Comparison of ENCODE assay signal across 7 cellular contexts in genomic region chr4:94758700-94759399, GRCh38. TPM values are rescaled to one million over a fixed set of nuclear protein-coding genes. Genes with fewer than 3 reads are reported as not detected.
A peak's percentile ranks its signal among the peaks of the same experiment; 100 is the strongest.
DNase-seq lines count a peak whose midpoint lies in the region; ATAC-seq, FAIRE-seq and TF ChIP-seq lines count a peak whose summit lies in the region.

No MANE protein-coding gene starts in this region.

- no peak for ATAC-seq in HG03521 (IDR thresholded peaks at IDR 0.05; ENCODE audit: unreplicated experiment)

- H3K4me1 ChIP-seq in kidney (ENCODE audit: control insufficient read depth in 1 of 2, insufficient read depth in 1 of 2, low read depth in 1 of 2, low read length in 2 of 2) (peaks cover 0 to 3% of the 10 kb centered on the region in 2 donors), subcutaneous abdominal adipose tissue (ENCODE audit: control insufficient read depth in 5 of 5, insufficient read depth in 5 of 5, low read length in 5 of 5) (peaks cover 0 to 12% (median 11%) of the 10 kb centered on the region in 5 donors)

- intact Hi-C loops in kidney (cut with DNase I), result no loop called here

- H3K27ac Mint-ChIP-seq in IgD-negative memory B cell, result peak overlapping the region in 1 of 3 donors; percentile 8

- peaks cover 3 to 39% (median 16%) of the 10 kb centered on the region in 5 donors for H3K27me3 ChIP-seq in subcutaneous abdominal adipose tissue (ENCODE audit: control insufficient read depth in 5 of 5, insufficient read depth in 4 of 5, low read length in 5 of 5)

- H3K4me1 Mint-ChIP-seq in IgD-negative memory B cell, result peaks cover 4 to 15% (median 7%) of the 10 kb centered on the region in 3 donors

- FAIRE-seq in kidney (lab: Jason Lieb, UNC), result no peak

- H3K9ac ChIP-seq in kidney (ENCODE audit: low read length in 2 of 2) (no peak overlapping the region), subcutaneous abdominal adipose tissue (ENCODE audit: low read length in 5 of 5) (no peak overlapping the region)

- H3K36me3 ChIP-seq in kidney (ENCODE audit: control insufficient read depth in 1 of 2, insufficient read depth in 2 of 2, low read length in 2 of 2), result no peaks in the 10 kb centered on the region
- H3K36me3 ChIP-seq in subcutaneous abdominal adipose tissue (ENCODE audit: control insufficient read depth in 5 of 5, insufficient read depth in 5 of 5, low read length in 5 of 5), result no peaks in the 10 kb centered on the region

- no peak for TF ChIP-seq CTCF in kidney (IDR thresholded peaks at IDR 0.05; ENCODE audit: borderline replicate concordance, extremely low read depth, insufficient read depth)

- H3K36me3 Mint-ChIP-seq in IgD-negative memory B cell, result no peaks in the 10 kb centered on the region

- H3K9me3 ChIP-seq in kidney (ENCODE audit: control insufficient read depth in 1 of 2, low read length in 2 of 2), result no peaks in the 10 kb centered on the region
- no peaks in the 10 kb centered on the region for H3K9me3 ChIP-seq in subcutaneous abdominal adipose tissue (ENCODE audit: control insufficient read depth in 5 of 5, low read length in 5 of 5)

- H3K27ac ChIP-seq in kidney (ENCODE audit: low read depth in 2 of 2, low read length in 2 of 2) (peak overlapping the region in 1 of 2 donors; percentile 30), subcutaneous abdominal adipose tissue (ENCODE audit: low read depth, low read length) (no peak overlapping the region)

- peaks cover 0 to 4% (median 0%) of the 10 kb centered on the region in 3 donors for H3K9me3 Mint-ChIP-seq in IgD-negative memory B cell

- H3K4me3 ChIP-seq in kidney (ENCODE audit: low read length in 2 of 2), result peak overlapping the region; percentile 13 to 64
- H3K4me3 ChIP-seq in subcutaneous abdominal adipose tissue (ENCODE audit: low read depth in 1 of 5, low read length in 5 of 5), result peak overlapping the region; percentile 49 to 64 (median 56)

- H3K27me3 Mint-ChIP-seq in IgD-negative memory B cell, result peaks cover 40% of the 10 kb centered on the region

- peak; percentile 60 for DNase-seq in astrocyte of the hippocampus (ENCODE audit: low read depth, low spot score)
- no peak for DNase-seq in kidney
- no peak for DNase-seq in cerebellar cortex (ENCODE audit: low spot score)
- no peak for DNase-seq in HT-29 (ENCODE audit: low spot score)

- peak overlapping the region in 3 of 4 donors; percentile 1 to 68 (median 66) for H3K4me3 Mint-ChIP-seq in IgD-negative memory B cell

RNA-seq across cellular contexts. Expression of gene BMPR1B, which starts 1.1 kb away (rescaled TPM):
- polyA plus RNA-seq in IgD-negative memory B cell (not detected), kidney (ENCODE audit: insufficient read depth, low read depth, low replicate concordance) (5.5 TPM)
- 4.1 TPM for total RNA-seq in kidney
- 0.03 TPM in 1 of 2 replicates, not detected in the other for total RNA-seq in HT-29 (2014; rRNA removed; shearing (Covaris generic))
